In the genomic region with DNA sequence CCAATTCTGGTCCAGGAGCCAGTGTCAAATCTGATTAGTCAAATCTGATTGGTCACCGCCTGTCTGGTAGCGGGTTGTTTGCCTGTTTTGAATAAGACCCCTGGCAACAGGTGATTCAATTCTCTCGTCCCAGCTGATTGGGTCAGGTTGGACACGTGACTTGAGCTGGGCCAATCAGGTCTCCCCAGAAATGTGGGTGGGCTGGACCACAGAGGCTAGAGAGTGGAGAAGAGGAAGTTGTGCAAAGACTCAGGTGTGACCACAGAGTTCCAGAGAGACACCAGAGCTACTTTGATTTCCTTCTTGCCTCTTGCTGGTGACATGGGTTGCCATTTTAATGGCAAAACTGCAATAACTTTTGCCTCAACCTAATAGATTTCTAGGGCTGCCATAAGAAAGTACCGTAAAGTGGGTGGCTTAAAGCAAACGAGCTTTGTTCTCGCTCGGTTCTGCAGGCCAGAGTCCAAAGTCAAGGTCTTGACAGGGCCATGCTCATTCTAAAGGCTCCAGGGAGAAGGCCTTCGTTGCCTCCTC, we compare ENCODE assay signal across 8 cellular contexts. TPM values are rescaled to one million over a fixed set of nuclear protein-coding genes. Genes with fewer than 3 reads are reported as not detected.
DNase-seq lines count a peak whose midpoint lies in the region; ATAC-seq, FAIRE-seq and TF ChIP-seq lines count a peak whose summit lies in the region.

No MANE protein-coding gene starts in this region.

- peaks cover 12% of the 10 kb centered on the region; the same call in 1 of the 2 replicates for H3F3A ChIP-seq in GM23248 (ENCODE audit: insufficient read depth)

- H3K79me2 ChIP-seq in GM23248 (ENCODE audit: insufficient read depth) (no peaks in the 10 kb centered on the region), Karpas-422 (ENCODE audit: low read length) (no peaks in the 10 kb centered on the region)

- peak overlapping the region; percentile 64 for H3K4me3 Mint-ChIP-seq in neural crest cell

- WGBS in GM23248 (ENCODE audit: low coverage in 1 of 2, low lambda C conversion rate in 2 of 2, missing lambda C conversion rate in 2 of 2), 2 experiments: 94 to 95% methylated on average over 9 of the region's 9 CpGs

- H3K9me2 ChIP-seq in GM23248 (ENCODE audit: insufficient read depth) (no peaks in the 10 kb centered on the region), Karpas-422 (replicated peaks; ENCODE audit: insufficient read depth, low read length) (no peaks in the 10 kb centered on the region)

- H3K4me1 ChIP-seq in GM23248 (ENCODE audit: insufficient read depth) (peaks cover 13% of the 10 kb centered on the region), Karpas-422 (ENCODE audit: low read length) (peaks cover 43% of the 10 kb centered on the region)

- FAIRE-seq in bronchial epithelial cell (lab: Jason Lieb, UNC): peak; percentile 36

- no peak overlapping the region for H3K27ac ChIP-seq in GM23248
- peak overlapping the region; percentile 89 for H3K27ac ChIP-seq in Karpas-422 (ENCODE audit: low read length)

- H4K20me1 ChIP-seq in GM23248 (ENCODE audit: insufficient read depth) (no peaks in the 10 kb centered on the region), Karpas-422 (ENCODE audit: insufficient read depth, low read depth, low read length) (no peaks in the 10 kb centered on the region)

- peak; percentile 57 for ATAC-seq in GM18499 (IDR thresholded peaks at IDR 0.05; ENCODE audit: insufficient read depth, unreplicated experiment)
- no peak for ATAC-seq in omental fat pad (ENCODE audit: low FRiP score)

- H3K9ac ChIP-seq in GM23248: no peak overlapping the region
- peak overlapping the region; percentile 46 for H3K9ac ChIP-seq in Karpas-422 (ENCODE audit: low read length)

- TF ChIP-seq CTCF in bronchial epithelial cell (IDR thresholded peaks at IDR 0.05; ENCODE audit: insufficient read depth, low read length, severe bottlenecking) (no peak), neural crest cell (conservative IDR thresholded peaks at IDR 0.05) (no peak), omental fat pad (IDR thresholded peaks at IDR 0.05) (no peak)

- H3K36me3 Mint-ChIP-seq in neural crest cell (ENCODE audit: low read depth): peaks cover 7% of the 10 kb centered on the region

- H3K27me3 ChIP-seq in GM23248 (replicated peaks; ENCODE audit: insufficient read depth) (peaks cover 9% of the 10 kb centered on the region), Karpas-422 (ENCODE audit: low read length) (no peaks in the 10 kb centered on the region), bronchial epithelial cell (ENCODE audit: control insufficient read depth, insufficient read depth, low read length) (no peaks in the 10 kb centered on the region)

- H3K36me3 ChIP-seq in GM23248 (ENCODE audit: low read depth) (no peaks in the 10 kb centered on the region), Karpas-422 (ENCODE audit: insufficient read depth, low read length) (no peaks in the 10 kb centered on the region), bronchial epithelial cell (ENCODE audit: control insufficient read depth, insufficient read depth, low read length) (no peaks in the 10 kb centered on the region)

- H3K4me1 Mint-ChIP-seq in neural crest cell: peaks cover 21% of the 10 kb centered on the region

- no peak overlapping the region for H3K27ac Mint-ChIP-seq in neural crest cell (ENCODE audit: unreplicated experiment)

- peaks cover 3% of the 10 kb centered on the region for H3K9me3 Mint-ChIP-seq in neural crest cell

- H3K4me3 ChIP-seq in GM23248 (no peak overlapping the region), Karpas-422 (ENCODE audit: low read length) (peak overlapping the region; percentile 24; the same call in 1 of the 2 replicates), bronchial epithelial cell (ENCODE audit: low read depth, low read length) (no peak overlapping the region)

- peak; percentile 27 for DNase-seq in GM23248
- DNase-seq in Karpas-422: peak; percentile 99
- peak in 3 of 4 experiments; percentile 24 to 46 (median 34) for DNase-seq in activated CD4-positive, CD25-positive, alpha-beta regulatory T cell (lab: John Stamatoyannopoulos, UW)
- DNase-seq in bronchial epithelial cell (ENCODE audit: low read depth): peak; percentile 33
- DNase-seq in neural crest cell (ENCODE audit: low read depth, low spot score): no peak
- DNase-seq in GOT3 (lab: John Stamatoyannopoulos, UW): no peak
- no peak for DNase-seq in omental fat pad (ENCODE audit: low spot score)

- peaks cover 50% of the 10 kb centered on the region for H3K27me3 Mint-ChIP-seq in neural crest cell (ENCODE audit: low read depth)

- H3K4me2 ChIP-seq in GM23248 (ENCODE audit: unreplicated experiment) (no peak overlapping the region), Karpas-422 (ENCODE audit: low read depth, low read length, poor library complexity, severe bottlenecking) (peak overlapping the region; percentile 52)

- no peak overlapping the region for H2AFZ ChIP-seq in GM23248
- 0 out of 2 replicates have a peak overlapping the region, but pooled peaks have one; percentile 23 for H2AFZ ChIP-seq in Karpas-422 (ENCODE audit: low read length)

- in situ Hi-C loops in GM23248 (cut with MboI): no loop called here

- no peaks in the 10 kb centered on the region for H3K9me3 ChIP-seq in GM23248 (ENCODE audit: low read depth)
- H3K9me3 ChIP-seq in Karpas-422 (ENCODE audit: low read length): no peaks in the 10 kb centered on the region

RNA-seq across cellular contexts. Expression of gene TNFSF9, which starts 5.4 kb away (rescaled TPM):
- total RNA-seq in GM23248 (2014; rRNA removed; shearing (Covaris generic)): 0.22 and 1.1 TPM in 2 replicates
- 0.29 and 0.58 TPM in 2 replicates for polyA plus RNA-seq in GM23248 (2016; fragmentation: Nextera tagmentation; extraction: Ambion mirVana)
- total RNA-seq in Karpas-422 (2014; rRNA removed; shearing (Covaris generic); ENCODE audit: low replicate concordance): 10.3 and 14.5 TPM in 2 replicates
- total RNA-seq in bronchial epithelial cell (4.6 and 5.5 TPM in 2 replicates), neural crest cell (1.3 and 1.4 TPM in 2 replicates), omental fat pad (1 to 10 TPM in 3 of 4 donors, under 1 TPM in 1; 0.94 to 4.2 (median 1.4) TPM)

RNA-seq across cellular contexts. Expression of gene TUBB4A, which starts 34.1 kb away (rescaled TPM):
- not detected in 2 replicates for total RNA-seq in GM23248 (2014; rRNA removed; shearing (Covaris generic))
- polyA plus RNA-seq in GM23248 (2016; fragmentation: Nextera tagmentation; extraction: Ambion mirVana): not detected in 2 replicates
- total RNA-seq in Karpas-422 (2014; rRNA removed; shearing (Covaris generic); ENCODE audit: low replicate concordance): 0.45 and 0.83 TPM in 2 replicates
- not detected in 2 replicates for total RNA-seq in bronchial epithelial cell
- total RNA-seq in neural crest cell: 27.7 and 39.9 TPM in 2 replicates
- total RNA-seq in omental fat pad: 1 to 10 TPM in 3 of 4 donors, not detected in 1; 2.2 to 2.8 (median 2.2) TPM

RNA-seq across cellular contexts. Expression of gene DENND1C, which starts 54.6 kb away (rescaled TPM):
- not detected in 2 replicates for total RNA-seq in GM23248 (2014; rRNA removed; shearing (Covaris generic))
- polyA plus RNA-seq in GM23248 (2016; fragmentation: Nextera tagmentation; extraction: Ambion mirVana): not detected in 2 replicates
- total RNA-seq in Karpas-422 (2014; rRNA removed; shearing (Covaris generic); ENCODE audit: low replicate concordance): 19.2 and 32.0 TPM in 2 replicates
- total RNA-seq in bronchial epithelial cell (under 0.01 TPM in 1 of 2 replicates, not detected in the other), neural crest cell (not detected in 2 replicates), omental fat pad (1 to 10 TPM; 1.0 to 7.6 (median 4.6) TPM)

RNA-seq across cellular contexts. Expression of gene CD70, which starts 54.7 kb away (rescaled TPM):
- total RNA-seq in GM23248 (2014; rRNA removed; shearing (Covaris generic)): not detected in 2 replicates
- 0.20 and 0.49 TPM in 2 replicates for polyA plus RNA-seq in GM23248 (2016; fragmentation: Nextera tagmentation; extraction: Ambion mirVana)
- total RNA-seq in Karpas-422 (2014; rRNA removed; shearing (Covaris generic); ENCODE audit: low replicate concordance): 10.4 and 12.6 TPM in 2 replicates
- total RNA-seq in bronchial epithelial cell: not detected in 2 replicates
- total RNA-seq in neural crest cell: 0.41 TPM in 1 of 2 replicates, not detected in the other
- not detected for total RNA-seq in omental fat pad

Comparison
In these comparisons a context has a peak if more than half of its experiments do, and no peak if none do; other contexts are left out.
1. DNase-seq: peak in GM23248 (single experiment), Karpas-422 (single experiment), activated CD4-positive, CD25-positive, alpha-beta regulatory T cell (3 of 4) and bronchial epithelial cell (single experiment); none in neural crest cell (single experiment), GOT3 (single experiment) and omental fat pad (single experiment).